In the genomic region with DNA sequence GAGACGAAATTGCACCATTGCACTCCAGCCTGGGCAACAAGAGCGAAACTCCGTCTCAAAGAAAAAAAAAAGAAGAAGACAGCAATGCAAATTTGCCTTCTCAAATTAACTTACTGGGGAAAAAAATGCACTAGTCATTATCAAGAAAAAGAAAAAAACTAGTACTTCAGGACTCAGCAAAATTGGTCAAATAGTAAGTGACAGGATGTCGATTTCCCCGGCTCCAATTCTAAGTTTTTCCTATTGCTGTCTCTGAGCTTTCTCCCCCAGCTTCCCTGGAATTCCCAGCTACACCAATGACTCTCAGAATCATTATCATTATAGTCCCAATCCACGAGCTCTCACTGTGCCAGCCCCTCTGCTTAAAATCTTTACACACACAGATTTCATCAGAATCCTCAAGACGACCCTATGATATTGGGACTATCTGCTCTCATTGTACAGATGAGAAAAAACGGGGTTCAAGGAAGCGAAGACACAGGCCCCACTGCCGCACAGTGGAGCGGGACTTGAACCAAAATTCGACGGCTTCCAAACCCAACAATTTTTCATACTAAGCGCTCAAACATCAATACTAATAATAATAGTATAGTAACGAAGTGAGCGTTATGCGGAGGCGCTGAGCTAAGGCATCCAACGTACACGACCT, we compare ENCODE assay signal across 9 cellular contexts. TPM values are rescaled to one million over a fixed set of nuclear protein-coding genes. Genes with fewer than 3 reads are reported as not detected.
DNase-seq lines count a peak whose midpoint lies in the region; ATAC-seq and TF ChIP-seq lines count a peak whose summit lies in the region.
"Had no signal": no experiment of that assay in that cellular context is flagged by ENCODE, and none has a peak within 500 bp of the region (broad histone marks: within the 10 kb centered on the region; RNA-seq: fewer than 3 reads in every experiment).

No MANE protein-coding gene starts in this region.

- intact Hi-C loops in IMR-90 (cut with micrococcal nuclease), result loop anchor here (2.0 to 5.0 kb wide), 3 partner anchors 73 to 250 kb away; partner anchors contain the start of gene SERTAD3

- no peak overlapping the region for H3K18ac ChIP-seq in IMR-90 (ENCODE audit: low read depth, low read length)

- no peaks in the 10 kb centered on the region; the same call in 1 of the 2 replicates for H4K20me1 ChIP-seq in IMR-90 (ENCODE audit: insufficient read depth, low read length)

- no TSS peak for BruUV-seq in IMR-90 (replicated peaks; lab: Mats Ljungman, UMichigan)

- no peak for TF ChIP-seq POLR2A in IMR-90 (IDR thresholded peaks at IDR 0.05; ENCODE audit: low read depth, low read length)

- peak overlapping the region; percentile 17; the same call in 1 of the 2 replicates for H2BK120ac ChIP-seq in IMR-90 (ENCODE audit: low read depth, low read length)

- ATAC-seq in IMR-90 (ENCODE audit: low read depth) (no peak; the same call in 1 of the 2 replicates), HG02642 (IDR thresholded peaks at IDR 0.05; ENCODE audit: poor library complexity, unreplicated experiment) (no peak), HG03378 (IDR thresholded peaks at IDR 0.05; ENCODE audit: unreplicated experiment) (no peak)

- H3K36me3 ChIP-seq in IMR-90 (ENCODE audit: control insufficient read depth, insufficient read depth, low read length), result peaks cover 9% of the 10 kb centered on the region

- H2BK5ac ChIP-seq in IMR-90 (ENCODE audit: low read depth, low read length, poor library complexity, severe bottlenecking), result peak overlapping the region; percentile 22

- in situ Hi-C loops in IMR-90 (cut with MboI; ENCODE audit: low sequenced_read_pairs), result no loop called here

- peak overlapping the region; percentile 24; the same call in 1 of the 3 replicates for H2BK15ac ChIP-seq in IMR-90 (ENCODE audit: low read depth, low read length)

- no peak for TF ChIP-seq RAD21 in IMR-90 (IDR thresholded peaks at IDR 0.05; ENCODE audit: low read length)

- DNase-seq in AML-193 (lab: John Stamatoyannopoulos, UW), result peak; percentile 31 to 33
- no peak for DNase-seq in IMR-90
- no peak for DNase-seq in caudate nucleus (lab: John Stamatoyannopoulos, UW)
- peak; percentile 14 for DNase-seq in myocyte (ENCODE audit: low read depth)
- DNase-seq in NCI-H1417 treated with DMSO at 0.1 percent for 48 hours (lab: John Stamatoyannopoulos, UW), result no peak
- DNase-seq in activated gamma-delta T cell treated with Interleukin-2 at 50 U/mL for 16 hours, result no peak

- dilution Hi-C loops in IMR-90 (cut with HindIII; ENCODE audit: low sequenced_read_pairs, unreplicated experiment), result no loop called here

- peaks cover 34 to 56% of the 10 kb centered on the region in 2 experiments for H3K79me1 ChIP-seq in IMR-90 (ENCODE audit: low read depth in 1 of 2, low read length in 2 of 2)

- H3K4ac ChIP-seq in IMR-90 (ENCODE audit: low read depth, low read length), result peak overlapping the region; percentile 80

- POLR2A ChIA-PET in IMR-90 (lab: Charles Lee; ENCODE audit: unreplicated experiment), result interaction anchor here (1.0 kb wide), 1 partner anchor 18 kb away, joined by 3 read pairs; no protein-coding TSS in a partner anchor

- H2AK9ac ChIP-seq in IMR-90 (replicated peaks; ENCODE audit: low read depth, low read length, poor library complexity), result peak overlapping the region; percentile 56

- H2AK5ac ChIP-seq in IMR-90 (ENCODE audit: low read depth, low read length), result peak overlapping the region; percentile 88; the same call in 1 of the 2 replicates

- H3K27me3 ChIP-seq in IMR-90 (ENCODE audit: control insufficient read depth, insufficient read depth, low read length), result no peaks in the 10 kb centered on the region

- peaks cover 4% of the 10 kb centered on the region; the same call in 1 of the 2 replicates for H3K4me1 ChIP-seq in IMR-90 (ENCODE audit: control insufficient read depth, insufficient read depth, low read length)

- H3K9me3 ChIP-seq in IMR-90 (ENCODE audit: control insufficient read depth, insufficient read depth, low read length), result no peaks in the 10 kb centered on the region

- H3K56ac ChIP-seq in IMR-90 (ENCODE audit: extremely low read depth, insufficient read depth, low read length), result peak overlapping the region; percentile 95

- peak overlapping the region; percentile 91 for H3K4me2 ChIP-seq in IMR-90 (ENCODE audit: low read depth, low read length)

- peak overlapping the region; percentile 96 for H2AFZ ChIP-seq in IMR-90 (replicated peaks; ENCODE audit: low read length, poor library complexity)

- CTCF ChIA-PET in IMR-90 (lab: Yijun Ruan, JAX), result interaction anchor here (0.6 kb wide), 1 partner anchor 111 kb away, joined by 4 read pairs; no protein-coding TSS in a partner anchor

- H3K9ac ChIP-seq in IMR-90 (ENCODE audit: low read depth, low read length), result peak overlapping the region; percentile 93

- H4K5ac ChIP-seq in IMR-90 (ENCODE audit: low read depth, low read length), result peak overlapping the region; percentile 16; the same call in 1 of the 2 replicates

- peak overlapping the region; percentile 63 for H3K27ac ChIP-seq in IMR-90 (ENCODE audit: insufficient read depth, low read length)
- H3K27ac ChIP-seq in caudate nucleus (ENCODE audit: low read depth, low read length), result peak overlapping the region; percentile 71

- WGBS in IMR-90 (ENCODE audit: extremely low coverage in 2 of 2, insufficient read length in 1 of 2), 2 experiments, result 50% methylated on average over 1 of the region's 20 CpGs; no CpG with 5 or more reads in 1 of the 2 experiments

- H4K8ac ChIP-seq in IMR-90 (ENCODE audit: low read depth in 2 of 2, low read length in 2 of 2), result peak overlapping the region; percentile 89 to 95

- H4K91ac ChIP-seq in IMR-90 (ENCODE audit: insufficient read depth, low read depth, low read length), result peak overlapping the region; percentile 38

- H3K4me3 ChIP-seq in IMR-90 (ENCODE audit: insufficient read depth, low read depth, low read length), result peak overlapping the region; percentile 70

- peak overlapping the region; percentile 99 for H3K23ac ChIP-seq in IMR-90 (ENCODE audit: low read depth, low read length)

- peaks cover 14% of the 10 kb centered on the region for H3K9me1 ChIP-seq in IMR-90 (ENCODE audit: insufficient read depth, low read length)

- peak overlapping the region; percentile 97 for H3K14ac ChIP-seq in IMR-90 (replicated peaks; ENCODE audit: low read depth, low read length)

- no peak overlapping the region for H2BK20ac ChIP-seq in IMR-90 (ENCODE audit: low read depth, low read length)

- TF ChIP-seq CTCF in IMR-90 (conservative IDR thresholded peaks at IDR 0.05; ENCODE audit: low read depth, low read length), result no peak

TF ChIP-seq in IMR-90, 13 proteins besides CTCF, POLR2A, EP300 and RAD21:
- TF ChIP-seq BHLHE40 (IDR thresholded peaks at IDR 0.05; ENCODE audit: low read depth, low read length) (no peak), MAFK (IDR thresholded peaks at IDR 0.05; ENCODE audit: low read depth, low read length) (no peak), MXI1 (IDR thresholded peaks at IDR 0.05; ENCODE audit: borderline replicate concordance, low read depth, low read length) (no peak), RFX5 (IDR thresholded peaks at IDR 0.05; ENCODE audit: low read depth, low read length) (no peak), MAZ (IDR thresholded peaks at IDR 0.05; ENCODE audit: borderline replicate concordance, low read depth, low read length) (no peak), FOS (IDR thresholded peaks at IDR 0.05; ENCODE audit: low read depth, low read length) (no peak), CHD1 (IDR thresholded peaks at IDR 0.05; ENCODE audit: low read depth, low read length) (no peak), CEBPB (IDR thresholded peaks at IDR 0.05; ENCODE audit: low read depth, low read length) (no peak)
- TF ChIP-seq, protein P1, sequence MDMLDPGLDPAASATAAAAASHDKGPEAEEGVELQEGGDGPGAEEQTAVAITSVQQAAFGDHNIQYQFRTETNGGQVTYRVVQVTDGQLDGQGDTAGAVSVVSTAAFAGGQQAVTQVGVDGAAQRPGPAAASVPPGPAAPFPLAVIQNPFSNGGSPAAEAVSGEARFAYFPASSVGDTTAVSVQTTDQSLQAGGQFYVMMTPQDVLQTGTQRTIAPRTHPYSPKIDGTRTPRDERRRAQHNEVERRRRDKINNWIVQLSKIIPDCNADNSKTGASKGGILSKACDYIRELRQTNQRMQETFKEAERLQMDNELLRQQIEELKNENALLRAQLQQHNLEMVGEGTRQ (IDR thresholded peaks at IDR 0.05; ENCODE audit: low read depth, low read length), result no peak

RNA-seq across cellular contexts. Expression of gene C19orf47, which starts 0.6 kb away (rescaled TPM):
- total RNA-seq in IMR-90 (2012; rRNA removed) (3.6 and 4.4 TPM in 2 replicates), myocyte (60.5 and 67.8 TPM in 2 replicates)
- 16.3 and 24.4 TPM in 2 replicates for polyA plus RNA-seq in IMR-90 (2012; rRNA removed)
- polyA plus RNA-seq in IMR-90 (2012; cell fraction: cytosol; rRNA removed), result 6.8 and 13.8 TPM in 2 replicates
- 15.2 and 20.0 TPM in 2 replicates for polyA plus RNA-seq in IMR-90 (2012; cell fraction: nucleus; rRNA removed; ENCODE audit: low replicate concordance)
- 39.8 TPM for polyA plus RNA-seq in myocyte (2012)

RNA-seq across cellular contexts. Expression of gene PLD3, which starts 0.9 kb away (rescaled TPM):
- total RNA-seq in IMR-90 (2012; rRNA removed) (117 and 120 TPM in 2 replicates), myocyte (740 and 993 TPM in 2 replicates)
- 665 and 732 TPM in 2 replicates for polyA plus RNA-seq in IMR-90 (2012; rRNA removed)
- 939 and 1,304 TPM in 2 replicates for polyA plus RNA-seq in IMR-90 (2012; cell fraction: cytosol; rRNA removed)
- 308 and 790 TPM in 2 replicates for polyA plus RNA-seq in IMR-90 (2012; cell fraction: nucleus; rRNA removed; ENCODE audit: low replicate concordance)
- 538 TPM for polyA plus RNA-seq in myocyte (2012)

RNA-seq across cellular contexts. Expression of gene HIPK4, which starts 42.4 kb away (rescaled TPM):
- total RNA-seq in IMR-90 (2012; rRNA removed) (0.18 and 0.28 TPM in 2 replicates), myocyte (0.05 and 0.26 TPM in 2 replicates)
- 0.11 and 0.12 TPM in 2 replicates for polyA plus RNA-seq in IMR-90 (2012; rRNA removed)
- polyA plus RNA-seq in IMR-90 (2012; cell fraction: cytosol; rRNA removed), result 0.17 and 0.27 TPM in 2 replicates
- 0.19 and 0.48 TPM in 2 replicates for polyA plus RNA-seq in IMR-90 (2012; cell fraction: nucleus; rRNA removed; ENCODE audit: low replicate concordance)
- 0.59 TPM for polyA plus RNA-seq in myocyte (2012)
- total RNA-seq: renal cortical epithelial cell had no signal

Comparison
In these comparisons a context has a peak if more than half of its experiments do, and no peak if none do; other contexts are left out.
1. DNase-seq: peak in AML-193 (2 of 2) and myocyte (single experiment); none in IMR-90 (single experiment), caudate nucleus (0 of 61), NCI-H1417 treated with DMSO at 0.1 percent for 48 hours (single experiment) and activated gamma-delta T cell treated with Interleukin-2 at 50 U/mL for 16 hours (single experiment).
2. RNA of gene C19orf47, which starts 0.6 kb away (total RNA-seq): 60.5 to 67.8 TPM in myocyte; 3.6 to 4.4 TPM in IMR-90; every median in the first group is over 10 times any median in the second.